26 cellular contexts compared by ENCODE assay signal in the genomic region with DNA sequence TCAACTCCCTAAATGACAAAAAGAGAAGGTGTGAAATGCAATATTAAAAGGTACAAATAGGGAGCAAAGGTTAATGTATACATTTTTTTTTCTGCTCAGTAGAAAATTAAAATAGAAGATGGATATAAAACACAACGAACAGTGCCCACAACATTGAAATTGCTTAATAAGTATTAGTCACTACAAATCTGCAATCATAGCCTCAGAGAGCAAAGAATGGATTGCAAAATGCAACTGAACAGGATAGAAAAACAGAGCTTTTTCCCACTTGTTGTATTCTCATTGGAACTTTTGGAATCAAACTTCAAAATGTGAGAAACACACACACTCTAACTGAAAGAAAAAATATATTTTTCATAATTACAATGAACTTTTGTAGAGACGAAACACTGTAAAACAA.
"Had no signal": no experiment of that assay in that cellular context is flagged by ENCODE, and none has a peak within 500 bp of the region (broad histone marks: within the 10 kb centered on the region; RNA-seq: fewer than 3 reads in every experiment).

No MANE protein-coding gene starts in this region.

- DNase-seq: activated CD4-positive, alpha-beta T cell treated with anti-CD3 and anti-CD28 coated beads, Interleukin-2, amount 10 ng/mL, durations not matched to agents 24 days and 14 days; activated CD4-positive, alpha-beta T cell treated with anti-CD3 and anti-CD28 coated beads, Interleukin-2, amount 50 U/mL, for 4 hours; activated CD8-positive, alpha-beta T cell treated with anti-CD3 and anti-CD28 coated beads for 36 hours; activated effector memory CD4-positive, alpha-beta T cell treated with anti-CD3 and anti-CD28 coated beads, Interleukin-2, amount 50 U/mL, for 16 hours; activated naive CD4-positive, alpha-beta T cell; activated naive CD4-positive, alpha-beta T cell treated with anti-CD3 and anti-CD28 coated beads, Interleukin-2, amount 50 U/mL, for 16 hours; activated naive CD8-positive, alpha-beta T cell treated with anti-CD3 and anti-CD28 coated beads for 36 hours; activated T-cell treated with anti-CD3 and anti-CD28 coated beads, Interleukin-2, amount 50 U/mL, for 1 hour; activated T-cell treated with anti-CD3 and anti-CD28 coated beads, Interleukin-2, amount 50 U/mL, for 72 hours; amygdala; Karpas-422; KBM-7; MG63; NCI-H1048; NCI-H1417; NCI-H187 treated with DMSO at 0.1 percent for 48 hours; NCI-H2081; NCI-H2171 treated with DMSO at 0.1 percent for 48 hours; NCI-H2227 treated with DMSO at 0.1 percent for 48 hours; NCI-H446 treated with DMSO at 0.1 percent for 48 hours; NCI-H524; OCI-M1; SHP77 treated with DMSO at 0.1 percent for 48 hours had no signal

- H3K9me3 ChIP-seq: ascending aorta, MG63 had no signal

- H3K36me3 ChIP-seq: ascending aorta, cardiac muscle cell, MG63 had no signal

- ATAC-seq: activated CD8-positive, alpha-beta T cell treated with anti-CD3 and anti-CD28 coated beads for 36 hours; activated T-cell treated with anti-CD3 and anti-CD28 coated beads, Interleukin-2, amount 50 U/mL, for 72 hours; activated T-helper 17 cell treated with anti-CD3 and anti-CD28 coated beads, Interleukin-2, amount 50 U/mL, for 72 hours had no signal

- H3K27me3 ChIP-seq: ascending aorta, cardiac muscle cell, MG63 had no signal

- H3K4me3 ChIP-seq: ascending aorta, cardiac muscle cell, MG63 had no signal

- H3K27ac ChIP-seq: ascending aorta, cardiac muscle cell had no signal

- H3K4me1 ChIP-seq: ascending aorta had no signal
